In genomic region chrX:617401-617800, GRCh38 we compare ENCODE assay signal across 1 cellular context.
TF ChIP-seq lines count a peak whose summit lies in the region.

No MANE protein-coding gene starts in this region.

TF ChIP-seq in H1, 55 proteins besides CTCF, POLR2A, EP300 and RAD21 (continued from another document):
- TF ChIP-seq CHD7 (IDR thresholded peaks at IDR 0.05; ENCODE audit: insufficient replicate concordance, low read length) = no peak
- TF ChIP-seq SRF (IDR thresholded peaks at IDR 0.05; ENCODE audit: low read depth, low read length) = no peak
- no peak for TF ChIP-seq JUND (IDR thresholded peaks at IDR 0.05; ENCODE audit: low read length)
- TF ChIP-seq ASH2L (IDR thresholded peaks at IDR 0.05; ENCODE audit: low read length) = no peak
- no peak for TF ChIP-seq KDM5A (IDR thresholded peaks at IDR 0.05; ENCODE audit: low read length)
- no peak for TF ChIP-seq SUZ12 (IDR thresholded peaks at IDR 0.05; ENCODE audit: low read length)
- no peak for TF ChIP-seq TAF7 (optimal IDR thresholded peaks at IDR 0.05; ENCODE audit: borderline replicate concordance, low read depth, low read length)
- no peak for TF ChIP-seq CBX5 (IDR thresholded peaks at IDR 0.05; ENCODE audit: low read depth, low read length)
- no peak for TF ChIP-seq CHD1 (IDR thresholded peaks at IDR 0.05; ENCODE audit: low read depth, low read length)
